ENCODE assay signal across 25 cellular contexts in the genomic region with DNA sequence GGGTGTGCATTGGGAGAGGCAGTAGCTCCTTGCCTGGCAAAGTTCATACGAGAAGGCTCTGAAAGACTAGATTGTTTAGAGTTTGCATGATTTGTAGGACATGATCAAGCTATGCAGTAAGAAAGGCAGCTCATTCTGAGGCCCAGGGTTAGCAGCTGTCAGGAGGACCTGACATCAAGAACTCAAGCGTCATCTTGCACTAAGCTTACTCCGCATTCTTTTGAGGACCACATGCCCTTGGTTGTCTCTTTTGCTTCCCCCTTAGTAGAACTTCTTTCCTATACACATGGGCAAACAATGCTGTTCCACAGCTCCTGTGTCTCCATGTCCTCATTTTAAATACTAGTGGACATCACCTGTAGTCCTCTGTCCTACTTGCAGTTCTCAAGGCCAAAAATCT.
"Had no signal": no experiment of that assay in that cellular context is flagged by ENCODE, and none has a peak within 500 bp of the region (broad histone marks: within the 10 kb centered on the region; RNA-seq: fewer than 3 reads in every experiment).

No MANE protein-coding gene starts in this region.

- H3K36me3 Mint-ChIP-seq: activated CD8-positive, alpha-beta memory T cell treated with anti-CD3 and anti-CD28 coated beads, Interleukin-2, amount 10 ng/mL, durations not matched to agents 7 days and 5 days; activated naive CD4-positive, alpha-beta T cell treated with anti-CD3 and anti-CD28 coated beads, Interleukin-2, amount 50 U/mL, for 24 hours had no signal

- H3K27me3 Mint-ChIP-seq: activated B cell treated with CpG ODN at 0.5 μM for 24 hours had no signal

- H3K9me3 ChIP-seq: MG63, Peyer's patch, SJSA1 had no signal

- H3K4me1 ChIP-seq: Peyer's patch had no signal

- H3K27ac ChIP-seq: brain microvascular endothelial cell, cardiac muscle cell, Peyer's patch, RWPE1, SJSA1 had no signal

- H3K27ac Mint-ChIP-seq: activated B cell treated with CpG ODN at 0.5 μM for 24 hours; activated CD4-positive, alpha-beta T cell treated with anti-CD3 and anti-CD28 coated beads, Interleukin-2, amount 10 ng/mL, durations not matched to agents 24 days and 14 days; activated CD8-positive, alpha-beta memory T cell treated with anti-CD3 and anti-CD28 coated beads, Interleukin-2, amount 10 ng/mL, durations not matched to agents 7 days and 5 days; activated naive CD4-positive, alpha-beta T cell treated with anti-CD3 and anti-CD28 coated beads, Interleukin-2, amount 50 U/mL, for 24 hours; activated T-cell treated with anti-CD3 and anti-CD28 coated beads, Interleukin-2, amount 50 U/mL, for 24 hours; activated T-helper 1 cell treated with anti-CD3 and anti-CD28 coated beads, Interleukin-12 subunit alpha, Interleukin-12 subunit beta, Interleukin-2, Interleukin-4 antibody, amounts not matched to agents 30 ng/mL and 10 ng/mL and 1 ng/mL, durations not matched to agents 14 hours and 24 hours and 36 hours; T-helper 1 cell treated with Interleukin-12 subunit alpha and Interleukin-12 subunit beta and Interleukin-4 antibody, amounts not matched to agents 30 μg/mL and 1 μg/mL, for 36 hours had no signal

- H3K9me3 Mint-ChIP-seq: activated B cell treated with CpG ODN at 0.5 μM for 24 hours; activated CD4-positive, alpha-beta T cell treated with anti-CD3 and anti-CD28 coated beads, Interleukin-2, amount 10 ng/mL, durations not matched to agents 24 days and 14 days; activated naive CD4-positive, alpha-beta T cell treated with anti-CD3 and anti-CD28 coated beads, Interleukin-2, amount 50 U/mL, for 24 hours; activated T-cell treated with anti-CD3 and anti-CD28 coated beads, Interleukin-2, amount 50 U/mL, for 24 hours; activated T-helper 1 cell treated with anti-CD3 and anti-CD28 coated beads, Interleukin-12 subunit alpha, Interleukin-12 subunit beta, Interleukin-2, Interleukin-4 antibody, amounts not matched to agents 30 ng/mL and 10 ng/mL and 1 ng/mL, durations not matched to agents 14 hours and 24 hours and 36 hours; T-helper 1 cell treated with Interleukin-12 subunit alpha and Interleukin-12 subunit beta and Interleukin-4 antibody, amounts not matched to agents 30 μg/mL and 1 μg/mL, for 36 hours had no signal

- DNase-seq: activated B cell treated with CpG ODN at 0.5 μM for 24 hours; activated CD4-positive, alpha-beta T cell treated with anti-CD3 and anti-CD28 coated beads for 1 hour; activated CD4-positive, alpha-beta T cell treated with anti-CD3 and anti-CD28 coated beads, Interleukin-2, amount 10 ng/mL, durations not matched to agents 24 days and 14 days; activated CD4-positive, alpha-beta T cell treated with anti-CD3 and anti-CD28 coated beads, Interleukin-2, amount 50 U/mL, for 48 hours; activated CD8-positive, alpha-beta memory T cell treated with anti-CD3 and anti-CD28 coated beads, Interleukin-2, amount 10 ng/mL, durations not matched to agents 7 days and 5 days; activated effector memory CD4-positive, alpha-beta T cell treated with Interleukin-2 at 50 U/mL for 16 hours; activated naive CD4-positive, alpha-beta T cell; activated T-cell treated with anti-CD3 and anti-CD28 coated beads, Interleukin-2, amount 50 U/mL, for 24 hours; brain microvascular endothelial cell; MG63; MV-4-11; NCI-H1092 treated with DMSO at 0.1 percent for 48 hours; NCI-H1417 treated with DMSO at 0.1 percent for 48 hours; NCI-H1694 treated with DMSO at 0.1 percent for 48 hours; NCI-H2081; NCI-H446; NCI-H524; Peyer's patch; Right ventricle myocardium superior had no signal

- H3K4me3 Mint-ChIP-seq: activated B cell treated with CpG ODN at 0.5 μM for 24 hours; activated CD4-positive, alpha-beta T cell treated with anti-CD3 and anti-CD28 coated beads, Interleukin-2, amount 10 ng/mL, durations not matched to agents 24 days and 14 days; activated CD8-positive, alpha-beta memory T cell treated with anti-CD3 and anti-CD28 coated beads, Interleukin-2, amount 10 ng/mL, durations not matched to agents 7 days and 5 days; activated naive CD4-positive, alpha-beta T cell treated with anti-CD3 and anti-CD28 coated beads, Interleukin-2, amount 50 U/mL, for 24 hours; activated T-cell treated with anti-CD3 and anti-CD28 coated beads, Interleukin-2, amount 50 U/mL, for 24 hours; activated T-helper 1 cell treated with anti-CD3 and anti-CD28 coated beads, Interleukin-12 subunit alpha, Interleukin-12 subunit beta, Interleukin-2, Interleukin-4 antibody, amounts not matched to agents 30 ng/mL and 10 ng/mL and 1 ng/mL, durations not matched to agents 14 hours and 24 hours and 36 hours; T-helper 1 cell treated with Interleukin-12 subunit alpha and Interleukin-12 subunit beta and Interleukin-4 antibody, amounts not matched to agents 30 μg/mL and 1 μg/mL, for 36 hours had no signal

- H3K4me1 Mint-ChIP-seq: activated CD4-positive, alpha-beta T cell treated with anti-CD3 and anti-CD28 coated beads, Interleukin-2, amount 10 ng/mL, durations not matched to agents 24 days and 14 days; activated CD8-positive, alpha-beta memory T cell treated with anti-CD3 and anti-CD28 coated beads, Interleukin-2, amount 10 ng/mL, durations not matched to agents 7 days and 5 days; activated naive CD4-positive, alpha-beta T cell treated with anti-CD3 and anti-CD28 coated beads, Interleukin-2, amount 50 U/mL, for 24 hours had no signal

- ATAC-seq: activated CD8-positive, alpha-beta memory T cell treated with anti-CD3 and anti-CD28 coated beads, Interleukin-2, amount 10 ng/mL, durations not matched to agents 7 days and 5 days had no signal

- H3K4me3 ChIP-seq: cardiac muscle cell, MG63, Peyer's patch, SJSA1 had no signal

- H3K36me3 ChIP-seq: Peyer's patch had no signal

- H3K27me3 ChIP-seq: brain microvascular endothelial cell, cardiac muscle cell, MG63, Peyer's patch, SJSA1 had no signal
